1 cellular context compared by ENCODE assay signal in genomic region chr3:71559021-71559420, GRCh38.
TF ChIP-seq lines count a peak whose summit lies in the region.

No MANE protein-coding gene starts in this region.

TF ChIP-seq in HepG2, 621 proteins besides CTCF, POLR2A, EP300 and RAD21:
- TF ChIP-seq ZNF713 (CRISPR knock-in tag; IDR thresholded peaks at IDR 0.05) (no peak), ZBTB40 (IDR thresholded peaks at IDR 0.05) (no peak), ZBTB40 (CRISPR knock-in tag; IDR thresholded peaks at IDR 0.05) (no peak), NR1H2 (CRISPR knock-in tag; IDR thresholded peaks at IDR 0.05; ENCODE audit: borderline replicate concordance, low read depth) (no peak), POGK (CRISPR knock-in tag; conservative IDR thresholded peaks at IDR 0.05) (no peak), ZSCAN21 (CRISPR knock-in tag; IDR thresholded peaks at IDR 0.05; ENCODE audit: borderline replicate concordance) (no peak), ELK4 (CRISPR knock-in tag; IDR thresholded peaks at IDR 0.05; ENCODE audit: borderline replicate concordance) (no peak)
